7 cellular contexts compared by ENCODE assay signal in the genomic region with DNA sequence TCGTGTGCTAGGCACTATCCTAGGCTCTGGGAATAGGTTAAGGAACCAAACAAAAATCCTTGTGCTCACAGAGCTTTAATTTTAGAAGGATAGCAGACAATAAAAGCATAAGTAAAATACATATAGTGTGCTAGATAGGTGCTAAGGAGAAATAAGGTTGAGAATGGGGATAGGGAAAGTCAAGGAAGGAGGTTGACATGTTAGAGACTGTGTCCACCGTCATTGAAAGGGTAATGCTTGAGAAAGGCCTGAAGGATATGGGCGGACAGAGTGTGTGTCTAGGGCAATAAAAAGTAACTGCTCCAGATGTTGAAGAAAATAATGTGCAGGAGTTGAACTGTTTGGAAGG. TPM values are rescaled to one million over a fixed set of nuclear protein-coding genes. Genes with fewer than 3 reads are reported as not detected.
A peak's percentile ranks its signal among the peaks of the same experiment; 100 is the strongest.
DNase-seq lines count a peak whose midpoint lies in the region; ATAC-seq and TF ChIP-seq lines count a peak whose summit lies in the region.

No MANE protein-coding gene starts in this region.

- TF ChIP-seq CTCF in Panc1 (IDR thresholded peaks at IDR 0.05), result no peak
- TF ChIP-seq CTCF in gastroesophageal sphincter (IDR thresholded peaks at IDR 0.05), result no peak

- ATAC-seq in GM21526 (IDR thresholded peaks at IDR 0.05; ENCODE audit: low FRiP score, unreplicated experiment) (peak; percentile 5), Panc1 (no peak), gastroesophageal sphincter (no peak)
- ATAC-seq in stimulated activated naive B cell treated with anti-CD40 and anti-IgM and Interleukin-4, amounts not matched to agents 10 μg/mL and 1 μg/mL and 100 μg/mL, for 72 hours (replicated peaks), result no peak

- H3K4me3 Mint-ChIP-seq in stimulated activated naive B cell treated with anti-CD40 and anti-IgM and Interleukin-4, amounts not matched to agents 10 μg/mL and 1 μg/mL and 100 μg/mL, for 72 hours, result peak overlapping the region; percentile 85 to 89

- POLR2A ChIA-PET in Panc1 (lab: Charles Lee), result no interaction called here

- H3K36me3 ChIP-seq in Panc1 (ENCODE audit: control insufficient read depth, insufficient read depth, low read length) (no peaks in the 10 kb centered on the region), gastroesophageal sphincter (no peaks in the 10 kb centered on the region)

- H3K27me3 Mint-ChIP-seq in stimulated activated naive B cell treated with anti-CD40 and anti-IgM and Interleukin-4, amounts not matched to agents 10 μg/mL and 1 μg/mL and 100 μg/mL, for 72 hours, result peaks cover 0 to 12% of the 10 kb centered on the region in 2 donors

- H3K4me1 ChIP-seq in Panc1 (ENCODE audit: control insufficient read depth, insufficient read depth, low read length) (peaks cover 3% of the 10 kb centered on the region; the same call in 1 of the 2 replicates), gastroesophageal sphincter (peaks cover 0 to 24% (median 4%) of the 10 kb centered on the region in 3 donors)

- intact Hi-C loops in Panc1 (cut with micrococcal nuclease; ENCODE audit: unreplicated experiment), result no loop called here

- in situ Hi-C loops in Panc1 (cut with HindIII; ENCODE audit: low pct_unique_long_range_greater_than_20kb, low sequenced_read_pairs), result no loop called here

- WGBS in gastroesophageal sphincter (ENCODE audit: low coverage in 1 of 2), 2 donors, result 10 to 13% methylated on average over 3 of the region's 3 CpGs

- peak overlapping the region; percentile 88 for H3K27ac Mint-ChIP-seq in stimulated activated naive B cell treated with anti-CD40 and anti-IgM and Interleukin-4, amounts not matched to agents 10 μg/mL and 1 μg/mL and 100 μg/mL, for 72 hours

- CTCF ChIA-PET in Panc1 (lab: Charles Lee), result no interaction called here

- H3K9me3 Mint-ChIP-seq in stimulated activated naive B cell treated with anti-CD40 and anti-IgM and Interleukin-4, amounts not matched to agents 10 μg/mL and 1 μg/mL and 100 μg/mL, for 72 hours, result no peaks in the 10 kb centered on the region

- H3K4me1 Mint-ChIP-seq in stimulated activated naive B cell treated with anti-CD40 and anti-IgM and Interleukin-4, amounts not matched to agents 10 μg/mL and 1 μg/mL and 100 μg/mL, for 72 hours, result peaks cover 31 to 37% of the 10 kb centered on the region in 2 donors

- no peaks in the 10 kb centered on the region for H3K36me3 Mint-ChIP-seq in stimulated activated naive B cell treated with anti-CD40 and anti-IgM and Interleukin-4, amounts not matched to agents 10 μg/mL and 1 μg/mL and 100 μg/mL, for 72 hours

- H3K27ac ChIP-seq in Panc1 (ENCODE audit: low read length), result peak overlapping the region; percentile 59
- H3K27ac ChIP-seq in gastroesophageal sphincter, result peak overlapping the region in 3 of 4 donors; percentile 82 to 93 (median 88)

- BruUV-seq in Panc1 (replicated peaks; lab: Mats Ljungman, UMichigan), result no TSS peak

- H3K4me3 ChIP-seq in Panc1 (ENCODE audit: low read depth in 2 of 2, low read length in 2 of 2) (peak overlapping the region; percentile 72 to 74), gastroesophageal sphincter (peak overlapping the region; percentile 88 to 91)

- H3K27me3 ChIP-seq in Panc1 (ENCODE audit: control insufficient read depth, insufficient read depth, low read length) (peaks cover 2% of the 10 kb centered on the region; the same call in 1 of the 2 replicates), gastroesophageal sphincter (no peaks in the 10 kb centered on the region)

- DNase-seq in Panc1 (ENCODE audit: low read depth, low spot score) (no peak), AG08395 (ENCODE audit: low spot score) (no peak), NCI-H128 (lab: John Stamatoyannopoulos, UW; ENCODE audit: unreplicated experiment) (no peak), DMS53 (lab: John Stamatoyannopoulos, UW) (no peak)
- DNase-seq in stimulated activated naive B cell treated with anti-CD40 and anti-IgM and Interleukin-4, amounts not matched to agents 10 μg/mL and 1 μg/mL and 100 μg/mL, for 72 hours, result no peak

- H3K9me3 ChIP-seq in Panc1 (ENCODE audit: control insufficient read depth, insufficient read depth, low read depth, low read length) (no peaks in the 10 kb centered on the region), gastroesophageal sphincter (no peaks in the 10 kb centered on the region)

- TF ChIP-seq EP300 in gastroesophageal sphincter (IDR thresholded peaks at IDR 0.05), result no peak

- no peak for TF ChIP-seq POLR2A in gastroesophageal sphincter (IDR thresholded peaks at IDR 0.05)

RNA-seq across cellular contexts. Expression of a gene that starts 0.5 kb away (rescaled TPM):
- total RNA-seq in Panc1 (2021; ENCODE audit: unreplicated experiment), result 10.6 TPM
- 5.5 TPM for polyA plus RNA-seq in Panc1 (2012; ENCODE audit: insufficient read length)
- 10 to 100 TPM; 10.1 to 21.4 (median 18.6) TPM for total RNA-seq in gastroesophageal sphincter
